In the genomic region with DNA sequence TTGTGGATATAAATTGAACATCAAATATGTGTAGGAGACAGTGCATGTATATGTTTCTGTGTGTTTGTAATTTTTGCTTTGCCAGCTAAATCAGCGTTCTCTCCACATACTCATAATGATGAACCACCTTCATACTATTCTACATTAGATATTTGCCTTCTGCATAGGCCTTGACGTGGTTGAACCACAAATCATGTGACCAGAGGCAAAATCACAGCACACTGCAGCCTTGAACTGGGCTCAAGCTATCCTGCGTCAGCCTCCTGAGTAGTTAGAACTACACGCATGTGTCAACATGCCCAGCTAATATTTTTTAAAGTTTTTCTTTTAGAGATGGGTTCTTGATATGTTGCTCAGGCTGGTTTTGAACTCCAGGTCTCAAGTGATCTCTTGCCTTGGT, we compare ENCODE assay signal across 1 cellular context.
TF ChIP-seq lines count a peak whose summit lies in the region.

No MANE protein-coding gene starts in this region.

TF ChIP-seq in H1, 55 proteins besides CTCF, POLR2A, EP300 and RAD21:
- no peak for TF ChIP-seq JUN (IDR thresholded peaks at IDR 0.05; ENCODE audit: low read depth, low read length)
- no peak for TF ChIP-seq CBX5 (IDR thresholded peaks at IDR 0.05; ENCODE audit: low read depth, low read length)
- no peak for TF ChIP-seq CREB1 (IDR thresholded peaks at IDR 0.05)
- TF ChIP-seq, protein P1, sequence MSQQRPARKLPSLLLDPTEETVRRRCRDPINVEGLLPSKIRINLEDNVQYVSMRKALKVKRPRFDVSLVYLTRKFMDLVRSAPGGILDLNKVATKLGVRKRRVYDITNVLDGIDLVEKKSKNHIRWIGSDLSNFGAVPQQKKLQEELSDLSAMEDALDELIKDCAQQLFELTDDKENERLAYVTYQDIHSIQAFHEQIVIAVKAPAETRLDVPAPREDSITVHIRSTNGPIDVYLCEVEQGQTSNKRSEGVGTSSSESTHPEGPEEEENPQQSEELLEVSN (IDR thresholded peaks at IDR 0.05) = no peak
- TF ChIP-seq SRF (IDR thresholded peaks at IDR 0.05; ENCODE audit: low read depth, low read length) = no peak
- no peak for TF ChIP-seq MAX (IDR thresholded peaks at IDR 0.05)
- TF ChIP-seq KDM4A (IDR thresholded peaks at IDR 0.05; ENCODE audit: low read depth, low read length, severe bottlenecking) = no peak
